ENCODE assay signal across 18 cellular contexts in genomic region chr2:199443589-199444130, GRCh38. TPM values are rescaled to one million over a fixed set of nuclear protein-coding genes. Genes with fewer than 3 reads are reported as not detected.
"Had no signal": no experiment of that assay in that cellular context is flagged by ENCODE, and none has a peak within 500 bp of the region (broad histone marks: within the 10 kb centered on the region; RNA-seq: fewer than 3 reads in every experiment).

No MANE protein-coding gene starts in this region.

- ATAC-seq: left cardiac atrium, lower lobe of right lung, T-helper 17 cell had no signal

- DNase-seq: activated B cell treated with CpG ODN at 0.5 μM for 24 hours; activated CD4-positive, alpha-beta T cell treated with anti-CD3 and anti-CD28 coated beads, Interleukin-2, amount 10 ng/mL, durations not matched to agents 24 days and 14 days; activated naive CD4-positive, alpha-beta T cell treated with Interleukin-2 at 50 U/mL for 16 hours; central memory CD4-positive, alpha-beta T cell; effector CD4-positive, alpha-beta T cell; head of caudate nucleus; left cardiac atrium; lower lobe of right lung; midbrain; naive B cell; stimulated activated naive CD4-positive, alpha-beta T cell; substantia nigra; T-helper 17 cell had no signal

- FAIRE-seq: endothelial cell of umbilical vein, TTC549 had no signal

- H3K27ac ChIP-seq: coronary artery, lower lobe of right lung, right atrium auricular region had no signal

- H3K36me3 ChIP-seq: lower lobe of right lung, right atrium auricular region had no signal

- H3K27me3 ChIP-seq: right atrium auricular region had no signal

- H3K4me3 ChIP-seq: coronary artery, lower lobe of right lung, right atrium auricular region had no signal

- H3K9me3 ChIP-seq: lower lobe of right lung, right atrium auricular region had no signal

- H3K4me1 ChIP-seq: lower lobe of right lung, right atrium auricular region had no signal

RNA-seq across cellular contexts. Expression of gene SATB2, which starts 14.1 kb away (rescaled TPM):
- total RNA-seq: activated CD4-positive, alpha-beta T cell treated with anti-CD3 and anti-CD28 coated beads, Interleukin-2, amount 10 ng/mL, durations not matched to agents 24 days and 14 days; activated T-helper 1 cell treated with anti-CD3 and anti-CD28 coated beads, Interleukin-12 subunit alpha, Interleukin-12 subunit beta, Interleukin-2, Interleukin-4 antibody, amounts not matched to agents 30 ng/mL and 10 ng/mL and 1 ng/mL, durations not matched to agents 14 hours and 24 hours and 36 hours had no signal
